21 cellular contexts compared by ENCODE assay signal in genomic region chr13:95882121-95882520, GRCh38.
A peak's percentile ranks its signal among the peaks of the same experiment; 100 is the strongest.
DNase-seq lines count a peak whose midpoint lies in the region; ATAC-seq, FAIRE-seq and TF ChIP-seq lines count a peak whose summit lies in the region.
"Had no signal": no experiment of that assay in that cellular context is flagged by ENCODE, and none has a peak within 500 bp of the region (broad histone marks: within the 10 kb centered on the region; RNA-seq: fewer than 3 reads in every experiment).

No MANE protein-coding gene starts in this region.

- H3K27ac Mint-ChIP-seq in MCF 10A (ENCODE audit: low read depth, unreplicated experiment), result no peak overlapping the region
- H3K27ac Mint-ChIP-seq: CD4-positive, alpha-beta T cell had no signal

- no TSS peak for BruUV-seq in MCF 10A (replicated peaks; lab: Mats Ljungman, UMichigan)

- no peak for FAIRE-seq in bronchial epithelial cell (lab: Jason Lieb, UNC)
- FAIRE-seq: A549, D721Med, GM12878, GM19239, H1, K562 had no signal

- no peak for ATAC-seq in GM18870 (IDR thresholded peaks at IDR 0.05; ENCODE audit: unreplicated experiment)
- ATAC-seq: A549, GM12878, K562 had no signal

- no peak overlapping the region for H3K27ac ChIP-seq in breast epithelium
- H3K27ac ChIP-seq: 22Rv1, A549, C4-2B had no signal

- H3K27me3 Mint-ChIP-seq in MCF 10A (ENCODE audit: insufficient read depth, unreplicated experiment), result no peaks in the 10 kb centered on the region

- H3K36me3 ChIP-seq in breast epithelium (no peaks in the 10 kb centered on the region), bronchial epithelial cell (ENCODE audit: control insufficient read depth, insufficient read depth, low read length) (no peaks in the 10 kb centered on the region)

- peaks cover 34% of the 10 kb centered on the region for H3K36me3 Mint-ChIP-seq in MCF 10A (ENCODE audit: insufficient read depth, unreplicated experiment)

- no peaks in the 10 kb centered on the region for H3K27me3 ChIP-seq in breast epithelium
- H3K27me3 ChIP-seq in bronchial epithelial cell (ENCODE audit: control insufficient read depth, insufficient read depth, low read length), result no peaks in the 10 kb centered on the region

- TF ChIP-seq POLR2A in breast epithelium (IDR thresholded peaks at IDR 0.05), result no peak

- CTCF ChIA-PET in MCF 10A (lab: Yijun Ruan, JAX), result interaction anchor here (1.0 kb wide), 1 partner anchor 99 kb away, joined by 5 read pairs; no protein-coding TSS in a partner anchor

- no peaks in the 10 kb centered on the region for H3K9me3 Mint-ChIP-seq in MCF 10A (ENCODE audit: unreplicated experiment)
- H3K9me3 Mint-ChIP-seq: CD4-positive, alpha-beta T cell; H9 had no signal

- H3K4me1 Mint-ChIP-seq in MCF 10A (ENCODE audit: insufficient read depth, unreplicated experiment), result no peaks in the 10 kb centered on the region
- H3K4me1 Mint-ChIP-seq: H9 had no signal

- POLR2A ChIA-PET in MCF 10A (lab: Yijun Ruan, JAX), result no interaction called here

- no peak overlapping the region for H3K4me3 Mint-ChIP-seq in MCF 10A (ENCODE audit: unreplicated experiment)
- H3K4me3 Mint-ChIP-seq: CD4-positive, alpha-beta T cell; H9 had no signal

- no peaks in the 10 kb centered on the region for H3K9me3 ChIP-seq in breast epithelium
- H3K9me3 ChIP-seq: A549, Caco-2 had no signal

- DNase-seq in MCF 10A (ENCODE audit: unreplicated experiment), result peak; percentile 23
- DNase-seq in breast epithelium (ENCODE audit: low spot score in 2 of 2), result no peak
- DNase-seq in bronchial epithelial cell (ENCODE audit: low read depth), result peak; percentile 17
- peak; percentile 15 for DNase-seq in retinal pigment epithelial cell (ENCODE audit: low read depth)
- no peak for DNase-seq in DMS 273 (lab: John Stamatoyannopoulos, UW; ENCODE audit: unreplicated experiment)
- DNase-seq in dermis blood vessel endothelial cell, result no peak
- DNase-seq: AML-193; Caco-2; CD4-positive, alpha-beta T cell; DND-41; EL; H9 had no signal

- H3K4me3 ChIP-seq in breast epithelium, result no peak overlapping the region
- no peak overlapping the region for H3K4me3 ChIP-seq in bronchial epithelial cell (ENCODE audit: low read depth, low read length)
- H3K4me3 ChIP-seq in retinal pigment epithelial cell (ENCODE audit: low read length), result no peak overlapping the region
- H3K4me3 ChIP-seq: A549, GM12878, K562 had no signal

- intact Hi-C loops in MCF 10A (cut with micrococcal nuclease) (no loop called here), breast epithelium (cut with DNase I; ENCODE audit: low total_unique reads) (no loop called here)

- no peaks in the 10 kb centered on the region for H3K4me1 ChIP-seq in breast epithelium
- H3K4me1 ChIP-seq: A549 had no signal

- TF ChIP-seq CTCF in MCF 10A (IDR thresholded peaks at IDR 0.05; ENCODE audit: unreplicated experiment) (no peak), breast epithelium (IDR thresholded peaks at IDR 0.05) (no peak), bronchial epithelial cell (IDR thresholded peaks at IDR 0.05; ENCODE audit: insufficient read depth, low read length, severe bottlenecking) (no peak), retinal pigment epithelial cell (conservative IDR thresholded peaks at IDR 0.05; ENCODE audit: low read depth, low read length) (no peak)

Comparison
In these comparisons a context has a peak if more than half of its experiments do, and no peak if none do; other contexts are left out.
1. DNase-seq: peak in MCF 10A (single experiment), bronchial epithelial cell (single experiment) and retinal pigment epithelial cell (single experiment); none in breast epithelium (0 of 2), DMS 273 (single experiment) and dermis blood vessel endothelial cell (single experiment).